ENCODE assay signal across 1 cellular context in the genomic region with DNA sequence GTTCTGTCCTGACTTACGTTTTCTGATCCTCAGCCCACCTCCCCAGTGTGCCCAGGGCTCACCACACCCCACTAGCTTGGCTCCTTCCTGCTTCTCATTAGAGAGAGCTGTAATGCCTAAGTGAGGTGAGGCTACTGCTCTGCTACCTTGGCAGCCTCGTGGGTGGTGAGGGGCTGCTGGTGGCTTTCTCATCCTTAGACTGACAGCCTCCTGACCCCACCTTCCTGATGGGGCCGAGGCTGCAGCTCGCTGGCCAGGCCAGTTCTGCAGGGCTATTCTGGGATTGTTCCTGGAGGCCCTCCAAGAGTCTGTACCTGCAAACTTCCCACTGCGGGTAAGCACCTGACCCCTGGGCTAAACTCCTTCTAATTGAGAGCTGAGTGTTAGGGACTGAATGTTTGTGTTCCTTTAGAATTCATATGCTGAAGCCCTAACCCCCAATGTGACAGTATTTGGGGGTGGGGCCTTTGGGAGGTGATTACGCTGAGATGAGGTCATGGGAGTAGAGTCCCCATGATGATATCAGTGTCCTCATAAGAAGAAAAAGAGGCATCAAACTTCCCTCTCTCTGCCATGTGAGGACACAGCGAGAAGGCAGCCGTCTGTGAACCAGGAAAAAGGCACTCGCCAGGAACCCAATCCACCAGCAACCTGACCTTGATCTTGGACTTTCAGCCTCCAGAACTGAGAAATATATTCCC.
TF ChIP-seq lines count a peak whose summit lies in the region.

No MANE protein-coding gene starts in this region.

TF ChIP-seq in GM12878, 131 proteins besides CTCF, POLR2A, EP300 and RAD21:
- TF ChIP-seq CHD1 (IDR thresholded peaks at IDR 0.05; ENCODE audit: low read depth, low read length): no peak
- TF ChIP-seq, protein P1, sequence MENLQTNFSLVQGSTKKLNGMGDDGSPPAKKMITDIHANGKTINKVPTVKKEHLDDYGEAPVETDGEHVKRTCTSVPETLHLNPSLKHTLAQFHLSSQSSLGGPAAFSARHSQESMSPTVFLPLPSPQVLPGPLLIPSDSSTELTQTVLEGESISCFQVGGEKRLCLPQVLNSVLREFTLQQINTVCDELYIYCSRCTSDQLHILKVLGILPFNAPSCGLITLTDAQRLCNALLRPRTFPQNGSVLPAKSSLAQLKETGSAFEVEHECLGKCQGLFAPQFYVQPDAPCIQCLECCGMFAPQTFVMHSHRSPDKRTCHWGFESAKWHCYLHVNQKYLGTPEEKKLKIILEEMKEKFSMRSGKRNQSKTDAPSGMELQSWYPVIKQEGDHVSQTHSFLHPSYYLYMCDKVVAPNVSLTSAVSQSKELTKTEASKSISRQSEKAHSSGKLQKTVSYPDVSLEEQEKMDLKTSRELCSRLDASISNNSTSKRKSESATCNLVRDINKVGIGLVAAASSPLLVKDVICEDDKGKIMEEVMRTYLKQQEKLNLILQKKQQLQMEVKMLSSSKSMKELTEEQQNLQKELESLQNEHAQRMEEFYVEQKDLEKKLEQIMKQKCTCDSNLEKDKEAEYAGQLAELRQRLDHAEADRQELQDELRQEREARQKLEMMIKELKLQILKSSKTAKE (IDR thresholded peaks at IDR 0.05; ENCODE audit: low read depth, poor library complexity, severe bottlenecking): no peak
- TF ChIP-seq, protein P2, sequence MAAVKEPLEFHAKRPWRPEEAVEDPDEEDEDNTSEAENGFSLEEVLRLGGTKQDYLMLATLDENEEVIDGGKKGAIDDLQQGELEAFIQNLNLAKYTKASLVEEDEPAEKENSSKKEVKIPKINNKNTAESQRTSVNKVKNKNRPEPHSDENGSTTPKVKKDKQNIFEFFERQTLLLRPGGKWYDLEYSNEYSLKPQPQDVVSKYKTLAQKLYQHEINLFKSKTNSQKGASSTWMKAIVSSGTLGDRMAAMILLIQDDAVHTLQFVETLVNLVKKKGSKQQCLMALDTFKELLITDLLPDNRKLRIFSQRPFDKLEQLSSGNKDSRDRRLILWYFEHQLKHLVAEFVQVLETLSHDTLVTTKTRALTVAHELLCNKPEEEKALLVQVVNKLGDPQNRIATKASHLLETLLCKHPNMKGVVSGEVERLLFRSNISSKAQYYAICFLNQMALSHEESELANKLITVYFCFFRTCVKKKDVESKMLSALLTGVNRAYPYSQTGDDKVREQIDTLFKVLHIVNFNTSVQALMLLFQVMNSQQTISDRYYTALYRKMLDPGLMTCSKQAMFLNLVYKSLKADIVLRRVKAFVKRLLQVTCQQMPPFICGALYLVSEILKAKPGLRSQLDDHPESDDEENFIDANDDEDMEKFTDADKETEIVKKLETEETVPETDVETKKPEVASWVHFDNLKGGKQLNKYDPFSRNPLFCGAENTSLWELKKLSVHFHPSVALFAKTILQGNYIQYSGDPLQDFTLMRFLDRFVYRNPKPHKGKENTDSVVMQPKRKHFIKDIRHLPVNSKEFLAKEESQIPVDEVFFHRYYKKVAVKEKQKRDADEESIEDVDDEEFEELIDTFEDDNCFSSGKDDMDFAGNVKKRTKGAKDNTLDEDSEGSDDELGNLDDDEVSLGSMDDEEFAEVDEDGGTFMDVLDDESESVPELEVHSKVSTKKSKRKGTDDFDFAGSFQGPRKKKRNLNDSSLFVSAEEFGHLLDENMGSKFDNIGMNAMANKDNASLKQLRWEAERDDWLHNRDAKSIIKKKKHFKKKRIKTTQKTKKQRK (IDR thresholded peaks at IDR 0.05; ENCODE audit: low read depth, low read length): no peak
- no peak for TF ChIP-seq JUNB (IDR thresholded peaks at IDR 0.05)
- no peak for TF ChIP-seq IKZF2 (IDR thresholded peaks at IDR 0.05)
- no peak for TF ChIP-seq CBFB (IDR thresholded peaks at IDR 0.05; ENCODE audit: low read depth)
